In the genomic region with DNA sequence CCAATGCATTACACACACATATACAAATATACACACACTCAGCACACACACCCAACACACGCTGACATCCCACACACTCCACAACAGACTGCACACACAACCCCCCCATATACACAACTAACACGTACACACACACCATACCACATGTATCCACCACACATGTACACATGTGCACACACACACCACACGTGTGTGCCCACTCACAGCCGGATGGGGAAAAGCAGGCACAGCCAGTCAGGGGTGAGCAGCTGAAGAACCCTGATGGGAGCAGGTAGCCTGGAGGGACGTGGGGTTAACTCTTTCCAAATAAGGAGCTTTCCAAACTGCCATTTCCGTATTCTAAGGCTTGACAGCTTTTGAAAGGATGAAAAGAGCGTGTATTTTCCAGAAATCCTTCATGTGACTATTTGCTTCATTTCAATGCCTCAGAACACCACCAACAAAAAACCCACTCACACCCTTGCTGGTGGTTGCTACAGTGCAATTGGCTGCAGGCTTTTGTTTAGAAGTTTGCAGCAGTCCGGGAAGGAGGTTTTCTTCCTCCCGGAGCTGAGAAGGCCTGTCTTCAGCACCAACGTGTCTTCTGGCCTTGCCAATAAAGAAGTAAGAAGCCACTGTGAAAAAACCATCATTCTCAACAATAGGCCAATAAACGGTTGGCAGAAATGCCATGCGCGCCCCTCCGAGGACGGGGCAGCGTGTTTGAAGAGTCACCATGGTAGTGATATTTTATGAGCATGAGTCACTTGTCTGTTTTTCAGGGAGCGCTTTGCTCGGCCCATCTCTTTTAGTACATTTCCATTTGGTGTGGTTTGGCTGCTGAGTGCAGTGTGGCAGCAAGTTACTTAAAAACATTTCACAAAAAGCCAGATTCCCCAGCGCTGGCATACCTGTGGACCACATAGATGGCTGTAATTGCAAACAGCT, we compare ENCODE assay signal across 13 cellular contexts.
DNase-seq lines count a peak whose midpoint lies in the region; ATAC-seq and TF ChIP-seq lines count a peak whose summit lies in the region.
"Had no signal": no experiment of that assay in that cellular context is flagged by ENCODE, and none has a peak within 500 bp of the region (broad histone marks: within the 10 kb centered on the region; RNA-seq: fewer than 3 reads in every experiment).

No MANE protein-coding gene starts in this region.

- no peak overlapping the region; the same call in 1 of the 2 replicates for H3K4me3 ChIP-seq in AG09309 (ENCODE audit: control insufficient read depth, low read depth, low read length)
- H3K4me3 ChIP-seq: adrenal gland, BLaER1 had no signal

- no peaks in the 10 kb centered on the region for H3K27me3 Mint-ChIP-seq in brain

- ATAC-seq in HG03025 (IDR thresholded peaks at IDR 0.05; ENCODE audit: low FRiP score, unreplicated experiment): no peak

- peaks cover 6% of the 10 kb centered on the region for H3K4me1 Mint-ChIP-seq in brain

- peak overlapping the region in 3 of 5 experiments; percentile 22 to 69 (median 24) for H3K27ac Mint-ChIP-seq in brain

- H3K4me3 Mint-ChIP-seq in brain: no peak overlapping the region

- peak; percentile 91 for DNase-seq in AG09309 (ENCODE audit: low read depth)
- peak; percentile 99 for DNase-seq in M059J (ENCODE audit: low read depth)
- peak; percentile 92 for DNase-seq in myocyte (ENCODE audit: low read depth)
- no peak for DNase-seq in COR-L47 (lab: John Stamatoyannopoulos, UW)
- DNase-seq in DMS114 treated with DMSO at 0.1 percent for 48 hours (lab: John Stamatoyannopoulos, UW; ENCODE audit: unreplicated experiment): no peak
- DNase-seq in OCI-M1 (lab: John Stamatoyannopoulos, UW): no peak
- DNase-seq: H7, MM.1S, T-helper 9 cell had no signal

- H3K36me3 Mint-ChIP-seq in brain: no peaks in the 10 kb centered on the region

- no peaks in the 10 kb centered on the region for H3K9me3 Mint-ChIP-seq in brain

- no peak for TF ChIP-seq CTCF in AG09309 (IDR thresholded peaks at IDR 0.05; ENCODE audit: control insufficient read depth, insufficient read depth, low read depth, low read length, missing control alignments)
- no peak for TF ChIP-seq CTCF in brain (conservative IDR thresholded peaks at IDR 0.05)

Comparison
In these comparisons a context has a peak if more than half of its experiments do, and no peak if none do; other contexts are left out.
1. DNase-seq: peak in AG09309 (single experiment), M059J (single experiment) and myocyte (single experiment); none in COR-L47 (single experiment), DMS114 treated with DMSO at 0.1 percent for 48 hours (single experiment) and OCI-M1 (single experiment).